ENCODE assay signal across 8 cellular contexts in the genomic region with DNA sequence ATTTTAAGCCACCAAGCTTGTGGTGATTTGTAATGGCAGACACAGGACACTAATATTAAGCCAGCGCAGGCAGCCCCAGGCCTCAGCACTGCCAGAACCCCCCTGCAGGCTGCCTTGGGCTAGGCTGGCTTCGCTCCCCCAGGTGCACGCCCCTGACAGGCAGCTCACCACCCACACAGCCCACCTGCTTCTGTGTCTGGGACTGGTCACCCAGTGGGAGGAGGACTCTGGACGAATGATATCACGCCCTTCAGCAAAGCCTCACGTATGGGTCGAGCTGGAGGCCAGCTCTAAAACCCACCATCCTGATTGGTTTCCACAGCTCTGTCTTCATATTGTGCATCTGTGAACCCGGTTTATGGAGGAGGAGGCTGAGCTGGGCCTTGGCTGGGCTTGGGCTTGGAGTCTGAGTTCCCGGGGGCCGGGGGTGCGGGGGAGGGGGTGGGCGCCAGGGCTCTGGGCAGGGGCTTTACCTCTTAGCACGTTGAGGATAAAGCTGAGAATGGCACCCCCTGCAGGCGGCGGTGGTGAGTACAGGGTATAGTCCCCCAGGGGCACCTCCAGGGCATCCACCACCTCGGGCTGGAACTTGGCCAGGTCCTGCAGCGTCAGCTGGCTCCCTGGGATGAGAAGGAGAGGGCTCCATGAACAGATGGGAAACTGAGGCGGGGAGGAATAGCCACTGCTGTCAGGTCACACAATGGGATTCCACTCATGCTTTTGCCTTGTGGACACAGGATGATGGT. TPM values are rescaled to one million over a fixed set of nuclear protein-coding genes. Genes with fewer than 3 reads are reported as not detected.
A peak's percentile ranks its signal among the peaks of the same experiment; 100 is the strongest.
DNase-seq lines count a peak whose midpoint lies in the region; ATAC-seq and FAIRE-seq lines count a peak whose summit lies in the region.

No MANE protein-coding gene starts in this region.

- no peaks in the 10 kb centered on the region for H3K4me1 Mint-ChIP-seq in activated naive CD4-positive, alpha-beta T cell treated with anti-CD3 and anti-CD28 coated beads, Interleukin-2, amount 50 U/mL, for 24 hours

- no peak for ATAC-seq in GM19397 (IDR thresholded peaks at IDR 0.05; ENCODE audit: unreplicated experiment)
- no peak for ATAC-seq in GM18868 (IDR thresholded peaks at IDR 0.05; ENCODE audit: unreplicated experiment)

- no peak overlapping the region for H3K4me3 Mint-ChIP-seq in activated naive CD4-positive, alpha-beta T cell treated with anti-CD3 and anti-CD28 coated beads, Interleukin-2, amount 50 U/mL, for 24 hours

- no peaks in the 10 kb centered on the region for H3K36me3 Mint-ChIP-seq in activated naive CD4-positive, alpha-beta T cell treated with anti-CD3 and anti-CD28 coated beads, Interleukin-2, amount 50 U/mL, for 24 hours

- FAIRE-seq in GM19239 (lab: Jason Lieb, UNC) (no peak), RCC 7860 (lab: Jason Lieb, UNC) (no peak)

- DNase-seq in GM19239 (ENCODE audit: insufficient read length, low spot score): peak; percentile 53
- DNase-seq in SK-N-DZ (ENCODE audit: low spot score): peak; percentile 35
- peak; percentile 29 for DNase-seq in left kidney (ENCODE audit: low read depth, low spot score)
- peak; percentile 23 to 57 for DNase-seq in stimulated activated CD8-positive, alpha-beta memory T cell treated with anti-CD3 and anti-CD28 coated beads, Interleukin-7, amount 100 ng/mL, for 1 hour (ENCODE audit: low read depth in 2 of 2)
- DNase-seq in RCC 7860 (ENCODE audit: low spot score): no peak

- H3K9me3 Mint-ChIP-seq in activated naive CD4-positive, alpha-beta T cell treated with anti-CD3 and anti-CD28 coated beads, Interleukin-2, amount 50 U/mL, for 24 hours: no peaks in the 10 kb centered on the region

- no peaks in the 10 kb centered on the region for H3K27me3 Mint-ChIP-seq in activated naive CD4-positive, alpha-beta T cell treated with anti-CD3 and anti-CD28 coated beads, Interleukin-2, amount 50 U/mL, for 24 hours

- peak overlapping the region; percentile 13 for H3K27ac Mint-ChIP-seq in activated naive CD4-positive, alpha-beta T cell treated with anti-CD3 and anti-CD28 coated beads, Interleukin-2, amount 50 U/mL, for 24 hours

RNA-seq across cellular contexts. Expression of a gene that starts 13.8 kb away (rescaled TPM):
- 0.38 TPM in 1 of 2 replicates, not detected in the other for polyA plus RNA-seq in SK-N-DZ (2014; cell fraction: cytosol; rRNA removed)
- polyA plus RNA-seq in SK-N-DZ (2014; cell fraction: nucleus; rRNA removed): 0.25 TPM in 1 of 2 replicates, not detected in the other

RNA-seq across cellular contexts. Expression of a gene that starts 39.5 kb away (rescaled TPM):
- 27.1 and 32.5 TPM in 2 replicates for polyA plus RNA-seq in SK-N-DZ (2014; cell fraction: cytosol; rRNA removed)
- polyA plus RNA-seq in SK-N-DZ (2014; cell fraction: nucleus; rRNA removed): 30.9 and 33.0 TPM in 2 replicates

RNA-seq across cellular contexts. Expression of a gene that starts 49.8 kb away (rescaled TPM):
- polyA plus RNA-seq in SK-N-DZ (2014; cell fraction: cytosol; rRNA removed): 0.53 and 0.60 TPM in 2 replicates
- 0.70 and 2.1 TPM in 2 replicates for polyA plus RNA-seq in SK-N-DZ (2014; cell fraction: nucleus; rRNA removed)
